ENCODE assay signal across 8 cellular contexts in the genomic region with DNA sequence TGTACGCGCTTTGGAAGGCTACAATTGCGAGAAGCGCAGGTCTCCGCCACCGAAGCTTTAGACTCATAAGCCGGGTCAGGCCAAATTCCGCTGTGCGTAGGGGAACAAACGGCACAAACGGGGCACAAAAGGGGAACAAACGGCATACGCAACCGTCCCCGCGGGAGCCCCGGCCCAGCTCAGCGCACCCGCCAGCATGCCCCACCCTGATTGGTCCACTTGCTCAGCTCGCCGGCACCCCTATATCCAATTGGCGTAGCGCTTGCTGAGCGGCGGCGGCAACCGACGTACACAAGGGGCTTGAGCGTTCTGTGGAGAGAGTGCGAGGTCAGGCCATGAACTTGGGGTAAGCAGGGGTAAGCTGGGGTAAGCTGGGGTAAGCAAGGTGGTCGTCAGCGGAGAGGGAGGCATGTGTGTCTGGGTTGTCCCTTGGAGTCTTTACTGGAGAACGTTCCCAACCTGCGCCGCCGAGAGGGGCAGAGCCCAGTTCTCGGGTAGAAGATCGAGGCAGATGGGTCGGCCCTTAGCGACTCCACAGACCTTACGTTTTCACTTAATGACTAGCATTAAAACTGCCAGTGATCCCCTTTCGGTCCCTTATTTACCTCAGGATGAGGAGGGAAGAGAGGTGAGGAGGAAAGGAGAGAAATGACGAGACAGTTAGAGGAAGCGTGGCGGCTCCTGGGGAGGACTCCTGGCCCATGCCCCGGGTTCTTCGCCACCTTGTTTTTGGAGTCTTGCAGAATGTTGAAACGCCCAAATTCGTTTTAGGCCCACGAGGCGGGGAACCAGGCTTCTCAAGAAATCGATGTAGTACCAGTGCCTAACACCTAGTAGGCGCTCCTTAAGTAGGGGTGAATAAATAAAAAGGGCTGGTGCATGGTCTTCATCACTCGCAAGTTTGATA. TPM values are rescaled to one million over a fixed set of nuclear protein-coding genes. Genes with fewer than 3 reads are reported as not detected.
DNase-seq lines count a peak whose midpoint lies in the region; ATAC-seq, FAIRE-seq and TF ChIP-seq lines count a peak whose summit lies in the region.

A gene (plus strand): TSS at position 268 of the 907 bp plus-strand sequence. CDS start 68 bp downstream, at position 336.

- H3K9me3 ChIP-seq in HepG2 (ENCODE audit: low read length) = no peaks in the 10 kb centered on the region

- H3K27ac Mint-ChIP-seq in dendritic cell treated with granulocyte-macrophage colony-stimulating factor and Interleukin-4, amounts not matched to agents 40 ng/mL and 50 ng/mL, for 4 days = peak within 1 kb of the TSS; percentile 94

- H3K36me3 Mint-ChIP-seq in dendritic cell treated with granulocyte-macrophage colony-stimulating factor and Interleukin-4, amounts not matched to agents 40 ng/mL and 50 ng/mL, for 4 days (ENCODE audit: low read depth) = peaks cover 28% of the 10 kb centered on the region

- under 1% methylated on average over 17 of the region's 54 CpGs for WGBS in HepG2 (ENCODE audit: low lambda C conversion rate)

- peaks cover 0 to 9% of the 10 kb centered on the region in 2 experiments; a peak in 2 of 5 replicates for H3K27me3 ChIP-seq in HepG2 (ENCODE audit: control insufficient read depth in 1 of 2, insufficient read depth in 2 of 2, low read length in 2 of 2)

- H3K27me3 Mint-ChIP-seq in dendritic cell treated with granulocyte-macrophage colony-stimulating factor and Interleukin-4, amounts not matched to agents 40 ng/mL and 50 ng/mL, for 4 days = peaks cover 25% of the 10 kb centered on the region

- peak within 1 kb of the TSS; percentile 91 for H3K9ac ChIP-seq in HepG2 (ENCODE audit: insufficient read depth, low read depth, low read length)

- peaks cover 23% of the 10 kb centered on the region for H3K79me2 ChIP-seq in HepG2 (ENCODE audit: insufficient read depth, low read length)

- no peak for TF ChIP-seq EP300 in HepG2 (IDR thresholded peaks at IDR 0.05; ENCODE audit: low read depth in 2 of 2, low read length in 2 of 2)
- no peak for TF ChIP-seq EP300 in HepG2 (CRISPR knock-in tag; IDR thresholded peaks at IDR 0.05; ENCODE audit: borderline replicate concordance)

- peak within 1 kb of the TSS; percentile 84 for H3K27ac ChIP-seq in HepG2 (ENCODE audit: extremely low read length, insufficient read depth, low read length)

- no peak for TF ChIP-seq RAD21 in HepG2 (CRISPR knock-in tag; IDR thresholded peaks at IDR 0.05)

- peak; percentile 46 for FAIRE-seq in HepG2 (lab: Jason Lieb, UNC)

- in situ Hi-C loops in HepG2 (cut with HindIII; ENCODE audit: extremely low pct_ligation_motif_present, low pct_unique_long_range_greater_than_20kb) = no loop called here

- peak within 1 kb of the TSS; percentile 93 for H2AFZ ChIP-seq in HepG2 (ENCODE audit: low read length)

- peaks cover 23% of the 10 kb centered on the region for H3K4me1 ChIP-seq in HepG2 (ENCODE audit: insufficient read depth, low read length)

- peak within 1 kb of the TSS; percentile 87 for H3K4me2 ChIP-seq in HepG2 (ENCODE audit: low read depth, low read length)

- H3K4me3 Mint-ChIP-seq in dendritic cell treated with granulocyte-macrophage colony-stimulating factor and Interleukin-4, amounts not matched to agents 40 ng/mL and 50 ng/mL, for 4 days = peak within 1 kb of the TSS; percentile 94

- peak within 1 kb of the TSS; percentile 75 to 88 (median 87) for H3K4me3 ChIP-seq in HepG2 (replicated peaks in 1 of 3; ENCODE audit: insufficient read depth in 1 of 3, low read depth in 2 of 3, low read length in 3 of 3)

- H3K36me3 ChIP-seq in HepG2 (replicated peaks in 1 of 2; ENCODE audit: control insufficient read depth in 1 of 2, insufficient read depth in 2 of 2, low read length in 2 of 2) = peaks cover 0 to 15% of the 10 kb centered on the region in 2 experiments; a peak in 2 of 5 replicates

- TF ChIP-seq POLR2A in HepG2 (IDR thresholded peaks at IDR 0.05; ENCODE audit: insufficient read depth in 1 of 2, low read depth in 2 of 2, low read length in 2 of 2) = peak; percentile 96 to 97

- CTCF ChIA-PET in HepG2 (lab: Yijun Ruan, JAX; ENCODE audit: low intra/inter-chr PET ratio, low total read pairs) = no interaction called here

- peaks cover 20% of the 10 kb centered on the region for H3K4me1 Mint-ChIP-seq in dendritic cell treated with granulocyte-macrophage colony-stimulating factor and Interleukin-4, amounts not matched to agents 40 ng/mL and 50 ng/mL, for 4 days (ENCODE audit: low read depth)

- peaks cover 3% of the 10 kb centered on the region for H3K9me3 Mint-ChIP-seq in dendritic cell treated with granulocyte-macrophage colony-stimulating factor and Interleukin-4, amounts not matched to agents 40 ng/mL and 50 ng/mL, for 4 days

- peak; percentile 53 for TF ChIP-seq CTCF in HepG2 (CRISPR knock-in tag; IDR thresholded peaks at IDR 0.05)

- DNase-seq in CD1c-positive myeloid dendritic cell (ENCODE audit: extremely low spot score) = peak; percentile 95
- peak; percentile 90 for DNase-seq in NCI-H748 (lab: John Stamatoyannopoulos, UW; ENCODE audit: unreplicated experiment)
- peak; percentile 88 to 91 for DNase-seq in activated CD4-positive, alpha-beta T cell treated with anti-CD3 and anti-CD28 coated beads, Interleukin-2, amount 50 U/mL, for 24 hours (ENCODE audit: low read depth in 1 of 2, low spot score in 1 of 2)
- peak; percentile 87 for DNase-seq in HepG2 (ENCODE audit: low spot score)
- peak; percentile 94 for DNase-seq in stimulated activated CD4-positive, alpha-beta T cell treated with anti-CD3 and anti-CD28 coated beads, Interleukin-4, amount 100 ng/mL, for 1 hour

- peak; percentile 99 for ATAC-seq in GM19372 (IDR thresholded peaks at IDR 0.05; ENCODE audit: low read depth, unreplicated experiment)
- peak; percentile 97 for ATAC-seq in HG03558 (IDR thresholded peaks at IDR 0.05; ENCODE audit: extremely low read depth, unreplicated experiment)
- peak; percentile 100 for ATAC-seq in HepG2

- intact Hi-C loops in dendritic cell treated with granulocyte-macrophage colony-stimulating factor and Interleukin-4, amounts not matched to agents 40 ng/mL and 50 ng/mL, for 4 days (cut with micrococcal nuclease) = no loop called here
- intact Hi-C loops in HepG2 (cut with micrococcal nuclease; ENCODE audit: unreplicated experiment) = no loop called here

- no peaks in the 10 kb centered on the region for H4K20me1 ChIP-seq in HepG2 (ENCODE audit: insufficient read depth, low read length)

- POLR2A ChIA-PET in HepG2 (lab: Yijun Ruan, JAX) = interaction anchor here (0.7 to 1.0 kb wide), 2 partner anchors 15 to 55 kb away, joined by 3 to 4 read pairs; no protein-coding TSS in a partner anchor

- TSS peak; percentile 68 for BruUV-seq in HepG2 (replicated peaks; lab: Mats Ljungman, UMichigan)

TF ChIP-seq in HepG2, 621 proteins besides CTCF, POLR2A, EP300 and RAD21 (continues in another document):
- TF ChIP-seq ZNF75D (CRISPR knock-in tag; IDR thresholded peaks at IDR 0.05; ENCODE audit: borderline replicate concordance) (no peak), ZNF224 (CRISPR knock-in tag; IDR thresholded peaks at IDR 0.05) (no peak), TBX2 (CRISPR knock-in tag; IDR thresholded peaks at IDR 0.05; ENCODE audit: borderline replicate concordance) (peak; percentile 90), NR1H2 (CRISPR knock-in tag; IDR thresholded peaks at IDR 0.05; ENCODE audit: borderline replicate concordance, low read depth) (no peak)
- TF ChIP-seq, protein P1, sequence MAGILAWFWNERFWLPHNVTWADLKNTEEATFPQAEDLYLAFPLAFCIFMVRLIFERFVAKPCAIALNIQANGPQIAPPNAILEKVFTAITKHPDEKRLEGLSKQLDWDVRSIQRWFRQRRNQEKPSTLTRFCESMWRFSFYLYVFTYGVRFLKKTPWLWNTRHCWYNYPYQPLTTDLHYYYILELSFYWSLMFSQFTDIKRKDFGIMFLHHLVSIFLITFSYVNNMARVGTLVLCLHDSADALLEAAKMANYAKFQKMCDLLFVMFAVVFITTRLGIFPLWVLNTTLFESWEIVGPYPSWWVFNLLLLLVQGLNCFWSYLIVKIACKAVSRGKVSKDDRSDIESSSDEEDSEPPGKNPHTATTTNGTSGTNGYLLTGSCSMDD (CRISPR knock-in tag; IDR thresholded peaks at IDR 0.05) = no peak
- TF ChIP-seq, protein P2, sequence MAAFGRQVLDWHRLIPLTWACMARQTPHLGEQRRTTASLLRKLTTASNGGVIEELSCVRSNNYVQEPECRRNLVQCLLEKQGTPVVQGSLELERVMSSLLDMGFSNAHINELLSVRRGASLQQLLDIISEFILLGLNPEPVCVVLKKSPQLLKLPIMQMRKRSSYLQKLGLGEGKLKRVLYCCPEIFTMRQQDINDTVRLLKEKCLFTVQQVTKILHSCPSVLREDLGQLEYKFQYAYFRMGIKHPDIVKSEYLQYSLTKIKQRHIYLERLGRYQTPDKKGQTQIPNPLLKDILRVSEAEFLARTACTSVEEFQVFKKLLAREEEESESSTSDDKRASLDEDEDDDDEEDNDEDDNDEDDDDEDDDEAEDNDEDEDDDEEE (CRISPR knock-in tag; IDR thresholded peaks at IDR 0.05) = no peak

RNA-seq across cellular contexts. Expression of the gene that starts here (rescaled TPM):
- total RNA-seq in HepG2 (2016; rRNA removed; fragmentation: Illumina TruSeq; extraction: Trizol) = 12.3 and 19.9 TPM in 2 replicates
- total RNA-seq in HepG2 (2016; cell fraction: cytosol; rRNA removed; fragmentation: Illumina TruSeq; extraction: Trizol; ENCODE audit: low read depth) = 33.8 and 44.2 TPM in 2 replicates
- total RNA-seq in HepG2 (2016; cell fraction: insoluble cytoplasmic fraction; rRNA removed; fragmentation: Illumina TruSeq; extraction: Trizol) = 13.4 and 17.2 TPM in 2 replicates
- total RNA-seq in HepG2 (2016; cell fraction: membrane; rRNA removed; fragmentation: Illumina TruSeq; extraction: Trizol) = 12.0 and 14.0 TPM in 2 replicates
- 41.9 and 54.6 TPM in 2 replicates for total RNA-seq in HepG2 (2016; cell fraction: nucleus; rRNA removed; fragmentation: Illumina TruSeq; extraction: Trizol)
- 7.7 and 8.4 TPM in 2 replicates for polyA plus RNA-seq in HepG2 (2011; rRNA removed)
- 1.0 and 2.2 TPM in 2 replicates for polyA plus RNA-seq in HepG2 (2011; cell fraction: cytosol; rRNA removed)
- 14.0 and 18.5 TPM in 2 replicates for polyA plus RNA-seq in HepG2 (2011; cell fraction: nucleus; rRNA removed)
- 6.2 and 6.5 TPM in 2 replicates for polyA plus RNA-seq in HepG2 (2012)
- 1.2 and 1.3 TPM in 2 replicates for polyA plus RNA-seq in HepG2 (2016; cell fraction: cytosol; fragmentation: Illumina TruSeq; extraction: Trizol; ENCODE audit: low read depth)
- polyA plus RNA-seq in HepG2 (2016; cell fraction: insoluble cytoplasmic fraction; fragmentation: Illumina TruSeq; extraction: Trizol; ENCODE audit: low read depth) = 8.7 and 10.3 TPM in 2 replicates
- 1.9 and 2.6 TPM in 2 replicates for polyA plus RNA-seq in HepG2 (2016; cell fraction: membrane; fragmentation: Illumina TruSeq; extraction: Trizol; ENCODE audit: low read depth)
- 38.7 and 47.3 TPM in 2 replicates for polyA plus RNA-seq in HepG2 (2016; cell fraction: nucleus; fragmentation: Illumina TruSeq; extraction: Trizol; ENCODE audit: insufficient read depth, low read depth)
- polyA minus RNA-seq in HepG2 (2011; rRNA and poly(A)+ RNA removed; ENCODE audit: low replicate concordance) = 7.0 and 40.9 TPM in 2 replicates
- 4.8 and 5.2 TPM in 2 replicates for polyA minus RNA-seq in HepG2 (2011; cell fraction: cytosol; rRNA and poly(A)+ RNA removed)
- 57.9 and 70.0 TPM in 2 replicates for polyA minus RNA-seq in HepG2 (2011; cell fraction: nucleus; rRNA and poly(A)+ RNA removed)

Comparison
In these comparisons a context has a peak if more than half of its experiments do, and no peak if none do; other contexts are left out.
1. Peak in every context shown above with its lines: DNase-seq, ATAC-seq, H3K4me3 ChIP-seq and H3K27ac ChIP-seq.